9 cellular contexts compared by ENCODE assay signal in the genomic region with DNA sequence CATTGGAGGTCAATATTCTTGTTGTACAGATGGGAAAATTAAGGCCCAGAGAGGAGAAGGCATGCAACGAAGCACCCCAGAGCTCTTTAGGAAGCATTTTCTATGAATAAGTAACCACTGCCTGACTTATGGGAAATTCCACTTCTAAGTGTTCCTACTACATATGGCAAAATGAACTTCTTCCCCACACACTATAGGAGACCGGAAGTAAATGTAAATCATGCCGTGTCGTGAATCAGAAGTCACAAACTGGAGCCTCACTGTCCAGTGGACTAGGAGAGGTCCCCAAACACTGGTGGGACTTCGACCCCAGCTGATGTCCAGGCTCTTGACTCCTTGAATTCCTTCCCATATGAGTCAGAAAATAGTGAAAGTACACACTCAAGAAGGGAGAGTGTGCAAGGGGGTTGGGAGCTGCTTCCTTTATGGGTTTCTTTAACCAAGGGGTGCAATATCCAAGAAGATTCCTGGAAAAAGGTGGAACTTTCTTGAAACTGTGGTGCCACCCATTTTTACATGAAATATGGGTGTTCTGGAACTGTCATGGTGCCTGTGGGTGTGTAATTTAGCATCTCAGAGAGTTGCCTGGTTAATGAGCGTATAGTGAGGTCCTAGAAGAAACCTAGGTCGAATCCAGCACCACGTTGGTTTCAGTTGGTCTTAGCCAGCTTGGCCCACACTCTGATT. TPM values are rescaled to one million over a fixed set of nuclear protein-coding genes. Genes with fewer than 3 reads are reported as not detected.
DNase-seq lines count a peak whose midpoint lies in the region; ATAC-seq, FAIRE-seq and TF ChIP-seq lines count a peak whose summit lies in the region.
"Had no signal": no experiment of that assay in that cellular context is flagged by ENCODE, and none has a peak within 500 bp of the region (broad histone marks: within the 10 kb centered on the region; RNA-seq: fewer than 3 reads in every experiment).

No MANE protein-coding gene starts in this region.

- no peak for TF ChIP-seq RAD21 in GM12878 (IDR thresholded peaks at IDR 0.05; ENCODE audit: insufficient read depth, low read depth, low read length)

- no peak for TF ChIP-seq POLR2A in GM12878 (IDR thresholded peaks at IDR 0.05; ENCODE audit: low read depth, low read length)

- TF ChIP-seq EP300 in GM12878 (IDR thresholded peaks at IDR 0.05; ENCODE audit: borderline replicate concordance in 1 of 2, control insufficient read depth in 1 of 2, low read depth in 2 of 2, low read length in 2 of 2): 0 out of 4 replicates have a peak, but pooled peaks of 1 of the 2 experiments have one; percentile 3

- BruUV-seq in GM12878 (replicated peaks; lab: Mats Ljungman, UMichigan): no TSS peak

- DNase-seq in GM12878 (ENCODE audit: low read depth, low spot score) (no peak), renal cortical epithelial cell (ENCODE audit: low read depth) (peak; percentile 63), T1000 (lab: John Stamatoyannopoulos, UW) (no peak), NCI-H1694 treated with DMSO at 0.1 percent for 48 hours (lab: John Stamatoyannopoulos, UW) (no peak), NCI-H748 (lab: John Stamatoyannopoulos, UW; ENCODE audit: unreplicated experiment) (no peak)
- no peak for DNase-seq in stimulated activated CD4-positive, alpha-beta T cell treated with anti-CD3 and anti-CD28 coated beads, Interleukin-4, amount 100 ng/mL, for 1 hour

- CTCF ChIA-PET in GM12878 (lab: Yijun Ruan, JAX): interaction anchor here (0.6 to 9.1 kb wide), 15 partner anchors 8 to 1547 kb away, joined by 3 to 116 read pairs (median 4); no protein-coding TSS in a partner anchor

- no peak for FAIRE-seq in GM12878 (lab: Jason Lieb, UNC)

- WGBS in GM12878 (ENCODE audit: insufficient coverage, insufficient replicate concordance, low lambda C conversion rate, missing lambda C conversion rate): 23% methylated on average over 8 of the region's 8 CpGs

- no peaks in the 10 kb centered on the region for H4K20me1 ChIP-seq in GM12878 (ENCODE audit: control insufficient read depth, insufficient read depth)

- peak overlapping the region; percentile 82 for H3K4me2 ChIP-seq in GM12878 (ENCODE audit: control insufficient read depth, insufficient read depth)

- H3K9ac ChIP-seq in GM12878 (ENCODE audit: control insufficient read depth, insufficient read depth, low read length): peak overlapping the region; percentile 40; the same call in 1 of the 2 replicates

- H3K36me3 ChIP-seq in GM12878 (ENCODE audit: control insufficient read depth in 2 of 2, insufficient read depth in 2 of 2, low read length in 1 of 2): peaks cover 0 to 4% of the 10 kb centered on the region in 2 experiments; a peak in 2 of 4 replicates

- H3K9me3 ChIP-seq in GM12878 (replicated peaks; ENCODE audit: control insufficient read depth, insufficient read depth, low read length): no peaks in the 10 kb centered on the region

- ATAC-seq in GM18867 (IDR thresholded peaks at IDR 0.05; ENCODE audit: unreplicated experiment) (peak; percentile 21), HG02763 (IDR thresholded peaks at IDR 0.05; ENCODE audit: unreplicated experiment) (peak; percentile 27), GM12878 (peak; percentile 20)
- ATAC-seq: naive thymus-derived CD4-positive, alpha-beta T cell had no signal

- in situ Hi-C loops in GM12878 (cut with MboI): loop anchor here (10.0 to 25.0 kb wide), 2 partner anchors 1561 to 1804 kb away; a partner anchor contains a TSS

- intact Hi-C loops in GM12878 (cut with micrococcal nuclease; ENCODE audit: unreplicated experiment): loop anchor here (1.0 to 10.0 kb wide), 4 partner anchors 9 to 1821 kb away; a partner anchor contains a TSS

- SMC1A ChIA-PET in GM12878 (lab: Charles Lee; ENCODE audit: uncharacterized antibody, unreplicated experiment): interaction anchor here (0.8 to 9.3 kb wide), 11 partner anchors 9 to 40 kb away, joined by 3 to 147 read pairs (median 5); a partner anchor contains a TSS

- RAD21 ChIA-PET in GM12878 (lab: Charles Lee; ENCODE audit: unreplicated experiment): interaction anchor here (1.2 to 9.2 kb wide), 6 partner anchors 7 to 34 kb away, joined by 3 to 124 read pairs (median 44); a partner anchor contains a TSS

- H3K27ac ChIP-seq in GM12878 (ENCODE audit: control insufficient read depth, insufficient read depth): peak overlapping the region; percentile 85

- H3K27me3 ChIP-seq in GM12878 (replicated peaks in 1 of 2; ENCODE audit: control insufficient read depth in 2 of 2, insufficient read depth in 2 of 2, low read length in 1 of 2): no peaks in the 10 kb centered on the region

- H3K79me2 ChIP-seq in GM12878 (ENCODE audit: control insufficient read depth, insufficient read depth, low read length): peaks cover 23% of the 10 kb centered on the region

- POLR2A ChIA-PET in GM12878 (lab: Charles Lee): interaction anchor here (0.6 to 14.0 kb wide), 7 partner anchors 8 to 70 kb away, joined by 3 to 174 read pairs (median 3); a partner anchor contains a TSS

- no peak for TF ChIP-seq CTCF in GM12878 (IDR thresholded peaks at IDR 0.05 in 2 of 3, conservative IDR thresholded peaks at IDR 0.05 in 1 of 3; ENCODE audit: control insufficient read depth in 2 of 3, extremely low read depth in 1 of 3, insufficient read depth in 1 of 3, low read depth in 3 of 3, low read length in 3 of 3)

- H3K4me3 ChIP-seq in GM12878: peak overlapping the region; percentile 50; the same call in 1 of the 2 replicates

- H3K4me1 ChIP-seq in GM12878 (ENCODE audit: control insufficient read depth, insufficient read depth, low read length): peaks cover 75% of the 10 kb centered on the region

- peak overlapping the region; percentile 67 for H2AFZ ChIP-seq in GM12878 (ENCODE audit: control insufficient read depth, low read depth, low read length)

RNA-seq across cellular contexts. Expression of a gene that starts 6.7 kb away (rescaled TPM):
- 175 and 194 TPM in 2 replicates for total RNA-seq in GM12878 (2013; cell fraction: nucleolus; rRNA removed)
- total RNA-seq in GM12878 (2014; rRNA removed): 15.6 and 16.5 TPM in 2 replicates
- total RNA-seq in GM12878 (2014; rRNA removed; fragmentation: Illumina TruSeq; extraction: Trizol): 10.9 and 11.9 TPM in 2 replicates
- total RNA-seq in GM12878 (2021): 20.0 and 21.1 TPM in 2 replicates
- polyA plus RNA-seq in GM12878 (2011; ENCODE audit: low read depth): 9.8 TPM
- 50.8 and 71.1 TPM in 2 replicates for polyA plus RNA-seq in GM12878 (2011; rRNA removed)
- 55.8 and 83.7 TPM in 2 replicates for polyA plus RNA-seq in GM12878 (2011; cell fraction: cytosol; rRNA removed)
- 307 and 389 TPM in 2 replicates for polyA plus RNA-seq in GM12878 (2011; cell fraction: nucleus; rRNA removed)
- polyA plus RNA-seq in GM12878 (2012): 16.9 and 18.3 TPM in 2 replicates
- 6.3 and 10.7 TPM in 2 replicates for polyA plus RNA-seq in GM12878 (2014; fragmentation: Illumina TruSeq; extraction: Trizol)
- 1 to 10 TPM; 3.7 to 4.0 TPM for polyA plus RNA-seq in GM12878 (2014; fragmentation: Nextera tagmentation; extraction: Ambion mirVana)
- 17.1 and 19.4 TPM in 2 replicates for polyA plus RNA-seq in GM12878 (2014; rRNA removed)
- 10 to 100 TPM; 17.1 to 19.1 TPM for polyA plus RNA-seq in GM12878 (2016; fragmentation: Nextera tagmentation; extraction: Ambion mirVana)
- 45.6 and 75.7 TPM in 2 replicates for polyA minus RNA-seq in GM12878 (2011; rRNA and poly(A)+ RNA removed)
- polyA minus RNA-seq in GM12878 (2011; cell fraction: cytosol; rRNA and poly(A)+ RNA removed): 17.1 and 19.4 TPM in 2 replicates
- 66.4 and 98.8 TPM in 2 replicates for polyA minus RNA-seq in GM12878 (2011; cell fraction: nucleus; rRNA and poly(A)+ RNA removed)
- 79.1 and 155 TPM in 2 replicates for total RNA-seq in renal cortical epithelial cell

RNA-seq across cellular contexts. Expression of a gene that starts 12.3 kb away (rescaled TPM):
- total RNA-seq in GM12878 (2013; cell fraction: nucleolus; rRNA removed): 23.8 and 31.1 TPM in 2 replicates
- total RNA-seq in GM12878 (2014; rRNA removed): 7.8 and 8.4 TPM in 2 replicates
- total RNA-seq in GM12878 (2014; rRNA removed; fragmentation: Illumina TruSeq; extraction: Trizol): 5.6 and 5.7 TPM in 2 replicates
- total RNA-seq in GM12878 (2021): 8.6 and 8.9 TPM in 2 replicates
- polyA plus RNA-seq in GM12878 (2011; ENCODE audit: low read depth): 1.2 TPM
- polyA plus RNA-seq in GM12878 (2011; rRNA removed): 2.4 and 4.5 TPM in 2 replicates
- polyA plus RNA-seq in GM12878 (2011; cell fraction: cytosol; rRNA removed): 5.2 and 6.2 TPM in 2 replicates
- polyA plus RNA-seq in GM12878 (2011; cell fraction: nucleus; rRNA removed): 3.0 and 3.7 TPM in 2 replicates
- polyA plus RNA-seq in GM12878 (2012): 2.1 and 4.4 TPM in 2 replicates
- polyA plus RNA-seq in GM12878 (2014; fragmentation: Illumina TruSeq; extraction: Trizol): 3.8 and 6.1 TPM in 2 replicates
- 1 to 10 TPM; 1.7 to 1.8 TPM for polyA plus RNA-seq in GM12878 (2014; fragmentation: Nextera tagmentation; extraction: Ambion mirVana)
- polyA plus RNA-seq in GM12878 (2014; rRNA removed): 8.5 TPM in 2 replicates
- 10 to 100 TPM; 11.0 to 12.1 TPM for polyA plus RNA-seq in GM12878 (2016; fragmentation: Nextera tagmentation; extraction: Ambion mirVana)
- polyA minus RNA-seq in GM12878 (2011; rRNA and poly(A)+ RNA removed): 6.1 and 8.3 TPM in 2 replicates
- polyA minus RNA-seq in GM12878 (2011; cell fraction: cytosol; rRNA and poly(A)+ RNA removed): 2.6 and 3.1 TPM in 2 replicates
- polyA minus RNA-seq in GM12878 (2011; cell fraction: nucleus; rRNA and poly(A)+ RNA removed): 8.7 and 10.1 TPM in 2 replicates
- 11.3 and 24.5 TPM in 2 replicates for total RNA-seq in renal cortical epithelial cell

RNA-seq across cellular contexts. Expression of a gene that starts 34.5 kb away (rescaled TPM):
- 15.8 and 16.7 TPM in 2 replicates for total RNA-seq in GM12878 (2013; cell fraction: nucleolus; rRNA removed)
- total RNA-seq in GM12878 (2014; rRNA removed): 31.1 and 42.1 TPM in 2 replicates
- 44.2 and 44.5 TPM in 2 replicates for total RNA-seq in GM12878 (2014; rRNA removed; fragmentation: Illumina TruSeq; extraction: Trizol)
- total RNA-seq in GM12878 (2021): 31.1 and 34.7 TPM in 2 replicates
- polyA plus RNA-seq in GM12878 (2011; ENCODE audit: low read depth): 20.2 TPM
- polyA plus RNA-seq in GM12878 (2011; rRNA removed): 33.1 and 49.3 TPM in 2 replicates
- 10.8 and 12.9 TPM in 2 replicates for polyA plus RNA-seq in GM12878 (2011; cell fraction: cytosol; rRNA removed)
- polyA plus RNA-seq in GM12878 (2011; cell fraction: nucleus; rRNA removed): 11.1 and 11.3 TPM in 2 replicates
- 21.5 and 21.7 TPM in 2 replicates for polyA plus RNA-seq in GM12878 (2012)
- 43.4 and 59.1 TPM in 2 replicates for polyA plus RNA-seq in GM12878 (2014; fragmentation: Illumina TruSeq; extraction: Trizol)
- 10 to 100 TPM; 47.4 to 74.4 TPM for polyA plus RNA-seq in GM12878 (2014; fragmentation: Nextera tagmentation; extraction: Ambion mirVana)
- 26.7 and 32.3 TPM in 2 replicates for polyA plus RNA-seq in GM12878 (2014; rRNA removed)
- 10 to 100 TPM; 47.2 to 48.4 TPM for polyA plus RNA-seq in GM12878 (2016; fragmentation: Nextera tagmentation; extraction: Ambion mirVana)
- 8.3 and 8.7 TPM in 2 replicates for polyA minus RNA-seq in GM12878 (2011; rRNA and poly(A)+ RNA removed)
- polyA minus RNA-seq in GM12878 (2011; cell fraction: cytosol; rRNA and poly(A)+ RNA removed): 4.4 and 5.1 TPM in 2 replicates
- 5.2 and 6.5 TPM in 2 replicates for polyA minus RNA-seq in GM12878 (2011; cell fraction: nucleus; rRNA and poly(A)+ RNA removed)
- total RNA-seq in renal cortical epithelial cell: 24.5 and 26.8 TPM in 2 replicates

RNA-seq across cellular contexts. Expression of a gene that starts 55.1 kb away (rescaled TPM):
- total RNA-seq in GM12878 (2013; cell fraction: nucleolus; rRNA removed): not detected in 2 replicates
- total RNA-seq in GM12878 (2014; rRNA removed): not detected in 2 replicates
- not detected in 2 replicates for total RNA-seq in GM12878 (2014; rRNA removed; fragmentation: Illumina TruSeq; extraction: Trizol)
- not detected in 2 replicates for total RNA-seq in GM12878 (2021)
- not detected for polyA plus RNA-seq in GM12878 (2011; ENCODE audit: low read depth)
- 0.07 and 0.12 TPM in 2 replicates for polyA plus RNA-seq in GM12878 (2011; rRNA removed)
- polyA plus RNA-seq in GM12878 (2011; cell fraction: cytosol; rRNA removed): 0.21 and 0.32 TPM in 2 replicates
- polyA plus RNA-seq in GM12878 (2011; cell fraction: nucleus; rRNA removed): 0.28 and 0.42 TPM in 2 replicates
- 0.08 TPM in 1 of 2 replicates, not detected in the other for polyA plus RNA-seq in GM12878 (2012)
- not detected in 2 replicates for polyA plus RNA-seq in GM12878 (2014; fragmentation: Illumina TruSeq; extraction: Trizol)
- polyA plus RNA-seq in GM12878 (2014; fragmentation: Nextera tagmentation; extraction: Ambion mirVana): not detected
- not detected in 2 replicates for polyA plus RNA-seq in GM12878 (2014; rRNA removed)
- not detected for polyA plus RNA-seq in GM12878 (2016; fragmentation: Nextera tagmentation; extraction: Ambion mirVana)
- 0.29 and 0.41 TPM in 2 replicates for polyA minus RNA-seq in GM12878 (2011; rRNA and poly(A)+ RNA removed)
- not detected in 2 replicates for polyA minus RNA-seq in GM12878 (2011; cell fraction: cytosol; rRNA and poly(A)+ RNA removed)
- 0.12 TPM in 1 of 2 replicates, not detected in the other for polyA minus RNA-seq in GM12878 (2011; cell fraction: nucleus; rRNA and poly(A)+ RNA removed)
- 0.15 TPM in 1 of 2 replicates, not detected in the other for total RNA-seq in renal cortical epithelial cell
- total RNA-seq: naive thymus-derived CD4-positive, alpha-beta T cell had no signal
- polyA plus RNA-seq: naive thymus-derived CD4-positive, alpha-beta T cell had no signal
